23 cellular contexts compared by ENCODE assay signal in genomic region chr5:179788193-179788854, GRCh38. TPM values are rescaled to one million over a fixed set of nuclear protein-coding genes. Genes with fewer than 3 reads are reported as not detected.
"Had no signal": no experiment of that assay in that cellular context is flagged by ENCODE, and none has a peak within 500 bp of the region (broad histone marks: within the 10 kb centered on the region; RNA-seq: fewer than 3 reads in every experiment).

No MANE protein-coding gene starts in this region.

- H3K9me3 ChIP-seq: testis, transverse colon had no signal

- DNase-seq: activated CD4-positive, alpha-beta T cell treated with anti-CD3 and anti-CD28 coated beads for 4 hours; activated CD4-positive, alpha-beta T cell treated with anti-CD3 and anti-CD28 coated beads, Interleukin-2, amount 50 U/mL, for 4 hours; activated CD8-positive, alpha-beta memory T cell treated with anti-CD3 and anti-CD28 coated beads for 24 hours; activated gamma-delta T cell; activated naive CD8-positive, alpha-beta T cell treated with anti-CD3 and anti-CD28 coated beads, Interleukin-2, amount 50 U/mL, for 24 hours; amygdala; central memory CD4-positive, alpha-beta T cell; dermis blood vessel endothelial cell; effector CD4-positive, alpha-beta T cell; left cardiac atrium; midbrain; naive thymus-derived CD8-positive, alpha-beta T cell; stimulated activated CD4-positive, alpha-beta T cell treated with anti-CD3 and anti-CD28 coated beads, Interleukin-12 subunit alpha, Interleukin-12 subunit beta, amount 100 ng/mL, for 4 hours; stimulated activated CD4-positive, alpha-beta T cell treated with anti-CD3 and anti-CD28 coated beads, Interleukin-4, amount 100 ng/mL, for 1 hour; stimulated activated naive CD8-positive, alpha-beta T cell treated with anti-CD3 and anti-CD28 coated beads, Interleukin-15, Interleukin-2, amounts not matched to agents 100 U/mL and 50 U/mL, for 24 hours; T-helper 9 cell; testis; transverse colon had no signal

- H3K27ac ChIP-seq: epithelial cell of prostate, skin epidermis, testis, transverse colon, VCaP had no signal

- H3K4me3 ChIP-seq: skin epidermis, testis, transverse colon had no signal

- H3K36me3 ChIP-seq: transverse colon had no signal

- ATAC-seq: activated naive CD8-positive, alpha-beta T cell treated with anti-CD3 and anti-CD28 coated beads, Interleukin-2, amount 50 U/mL, for 24 hours; left cardiac atrium; naive thymus-derived CD8-positive, alpha-beta T cell; sciatic nerve; stimulated activated naive CD8-positive, alpha-beta T cell treated with anti-CD3 and anti-CD28 coated beads, Interleukin-15, Interleukin-2, amounts not matched to agents 100 U/mL and 50 U/mL, for 24 hours had no signal

- H3K27me3 ChIP-seq: testis, transverse colon had no signal

RNA-seq across cellular contexts. Expression of gene LTC4S, which starts 5.5 kb away (rescaled TPM):
- polyA plus RNA-seq: keratinocyte had no signal
